Comparison of ENCODE assay signal across 15 cellular contexts in genomic region chr16:86585821-86586611, GRCh38. TPM values are rescaled to one million over a fixed set of nuclear protein-coding genes. Genes with fewer than 3 reads are reported as not detected.
DNase-seq lines count a peak whose midpoint lies in the region; ATAC-seq, FAIRE-seq and TF ChIP-seq lines count a peak whose summit lies in the region.
"Had no signal": no experiment of that assay in that cellular context is flagged by ENCODE, and none has a peak within 500 bp of the region (broad histone marks: within the 10 kb centered on the region; RNA-seq: fewer than 3 reads in every experiment).

No MANE protein-coding gene starts in this region.

- H3K27ac ChIP-seq in right cardiac atrium (ENCODE audit: low read length) (peak overlapping the region; percentile 32), tibial artery (peak overlapping the region; percentile 95 to 97)
- H3K27ac ChIP-seq: HL-60 had no signal

- no peak overlapping the region for H3K27ac Mint-ChIP-seq in HFFc6
- H3K27ac Mint-ChIP-seq: activated T-cell treated with anti-CD3 and anti-CD28 coated beads, Interleukin-2, amount 50 U/mL, for 72 hours had no signal

- peaks cover 10% of the 10 kb centered on the region for H3K36me3 Mint-ChIP-seq in HFFc6 (ENCODE audit: low read depth)

- H3K27me3 ChIP-seq in right cardiac atrium (ENCODE audit: control insufficient read depth, insufficient read depth) (no peaks in the 10 kb centered on the region), tibial artery (no peaks in the 10 kb centered on the region)

- peaks cover 2% of the 10 kb centered on the region for H3K27me3 Mint-ChIP-seq in HFFc6 (ENCODE audit: insufficient read depth)

- TF ChIP-seq CTCF in HFFc6 (IDR thresholded peaks at IDR 0.05): no peak
- no peak for TF ChIP-seq CTCF in tibial artery (IDR thresholded peaks at IDR 0.05)

- ATAC-seq in right cardiac atrium: peak in 1 of 2 donors; percentile 34
- no peak for ATAC-seq in GM21529 (IDR thresholded peaks at IDR 0.05; ENCODE audit: unreplicated experiment)
- ATAC-seq: activated T-cell treated with anti-CD3 and anti-CD28 coated beads, Interleukin-2, amount 50 U/mL, for 72 hours had no signal

- peaks cover 0 to 5% (median 0%) of the 10 kb centered on the region in 3 donors for H3K36me3 ChIP-seq in tibial artery

- H3K4me1 ChIP-seq in right cardiac atrium (ENCODE audit: control insufficient read depth, insufficient read depth, low read length): no peaks in the 10 kb centered on the region
- peaks cover 0 to 98% (median 68%) of the 10 kb centered on the region in 4 donors for H3K4me1 ChIP-seq in tibial artery

- 63% methylated on average over 10 of the region's 10 CpGs for WGBS in right cardiac atrium

- peak overlapping the region; percentile 78 for H3K4me3 Mint-ChIP-seq in HFFc6
- H3K4me3 Mint-ChIP-seq: activated T-cell treated with anti-CD3 and anti-CD28 coated beads, Interleukin-2, amount 50 U/mL, for 72 hours had no signal

- no peaks in the 10 kb centered on the region for H3K9me3 ChIP-seq in right cardiac atrium (ENCODE audit: control insufficient read depth, low read length)
- H3K9me3 ChIP-seq in tibial artery: no peaks in the 10 kb centered on the region

- H3K4me3 ChIP-seq in right cardiac atrium (ENCODE audit: low read length) (no peak overlapping the region), tibial artery (peak overlapping the region in 1 of 2 donors; percentile 14)

- H3K4me1 Mint-ChIP-seq in HFFc6 (ENCODE audit: low read depth): no peaks in the 10 kb centered on the region

- FAIRE-seq in GM12892 (lab: Jason Lieb, UNC): no peak
- FAIRE-seq: colon, GM18507 had no signal

- intact Hi-C loops in right cardiac atrium (cut with DNase I) (no loop called here), tibial artery (cut with DNase I; ENCODE audit: low total_unique reads) (no loop called here)

- DNase-seq in HFFc6: peak; percentile 96
- peak; percentile 87 for DNase-seq in astrocyte of the hippocampus (ENCODE audit: low read depth, low spot score)
- no peak for DNase-seq in right cardiac atrium
- DNase-seq in tibial artery: peak in 1 of 2 donors; percentile 80
- no peak for DNase-seq in NCI-H2029 (lab: John Stamatoyannopoulos, UW)
- DNase-seq in mucosa of gallbladder (ENCODE audit: low spot score): no peak
- no peak for DNase-seq in GM12892 (ENCODE audit: insufficient read length)
- DNase-seq: activated CD4-positive, CD25-positive, alpha-beta regulatory T cell; activated T-cell treated with anti-CD3 and anti-CD28 coated beads, Interleukin-2, amount 50 U/mL, for 72 hours had no signal

- no peaks in the 10 kb centered on the region for H3K9me3 Mint-ChIP-seq in HFFc6
- H3K9me3 Mint-ChIP-seq: activated T-cell treated with anti-CD3 and anti-CD28 coated beads, Interleukin-2, amount 50 U/mL, for 72 hours had no signal

- no peak for TF ChIP-seq POLR2A in GM12892 (IDR thresholded peaks at IDR 0.05; ENCODE audit: low read depth, low read length)

RNA-seq across cellular contexts. Expression of gene FOXL1, which starts 7.7 kb away (rescaled TPM):
- 10 to 100 TPM; 20.2 to 25.3 (median 21.6) TPM for total RNA-seq in HFFc6 (2021; fragmentation: NEBNext Ultra II Directional; extraction: Animal tissue kit (Norgen Biotek cat#: 25700))
- 1 to 10 TPM; 1.3 to 1.8 (median 1.6) TPM for total RNA-seq in right cardiac atrium
- polyA plus RNA-seq in right cardiac atrium: 0.75 TPM
- total RNA-seq in mucosa of gallbladder: 8.2 TPM
- not detected for polyA plus RNA-seq in GM12892 (2012; ENCODE audit: missing spikeins)
- total RNA-seq: mononuclear cell had no signal

RNA-seq across cellular contexts. Expression of gene FOXC2, which starts 19.4 kb away (rescaled TPM):
- total RNA-seq in HFFc6 (2021; fragmentation: NEBNext Ultra II Directional; extraction: Animal tissue kit (Norgen Biotek cat#: 25700)): 1 to 10 TPM; 6.3 to 8.4 (median 7.9) TPM
- total RNA-seq in right cardiac atrium (1 to 10 TPM; 2.3 to 3.7 (median 2.8) TPM), mucosa of gallbladder (0.92 TPM)
- polyA plus RNA-seq in right cardiac atrium: 1.1 TPM
- polyA plus RNA-seq in GM12892 (2012; ENCODE audit: missing spikeins): not detected
- total RNA-seq: activated T-cell treated with anti-CD3 and anti-CD28 coated beads, Interleukin-2, amount 50 U/mL, for 72 hours; mononuclear cell; NCI-H460 had no signal

RNA-seq across cellular contexts. Expression of gene MTHFSD, which starts 31.0 kb away (rescaled TPM):
- total RNA-seq in HFFc6 (2021; fragmentation: NEBNext Ultra II Directional; extraction: Animal tissue kit (Norgen Biotek cat#: 25700)): 10 to 100 TPM; 16.8 to 18.6 (median 17.0) TPM
- total RNA-seq in right cardiac atrium (10 to 100 TPM in 3 of 4 donors, 1 to 10 TPM in 1; 9.0 to 14.7 (median 12.5) TPM), mucosa of gallbladder (29.0 TPM)
- 8.8 TPM for polyA plus RNA-seq in right cardiac atrium
- 16.3 TPM for polyA plus RNA-seq in GM12892 (2012; ENCODE audit: missing spikeins)

Comparison
In these comparisons a context has a peak if more than half of its experiments do, and no peak if none do; other contexts are left out.
1. DNase-seq: peak in HFFc6 (single experiment) and astrocyte of the hippocampus (single experiment); none in right cardiac atrium (0 of 3), NCI-H2029 (single experiment), mucosa of gallbladder (single experiment) and GM12892 (single experiment).